Comparison of ENCODE assay signal across 8 cellular contexts in the genomic region with DNA sequence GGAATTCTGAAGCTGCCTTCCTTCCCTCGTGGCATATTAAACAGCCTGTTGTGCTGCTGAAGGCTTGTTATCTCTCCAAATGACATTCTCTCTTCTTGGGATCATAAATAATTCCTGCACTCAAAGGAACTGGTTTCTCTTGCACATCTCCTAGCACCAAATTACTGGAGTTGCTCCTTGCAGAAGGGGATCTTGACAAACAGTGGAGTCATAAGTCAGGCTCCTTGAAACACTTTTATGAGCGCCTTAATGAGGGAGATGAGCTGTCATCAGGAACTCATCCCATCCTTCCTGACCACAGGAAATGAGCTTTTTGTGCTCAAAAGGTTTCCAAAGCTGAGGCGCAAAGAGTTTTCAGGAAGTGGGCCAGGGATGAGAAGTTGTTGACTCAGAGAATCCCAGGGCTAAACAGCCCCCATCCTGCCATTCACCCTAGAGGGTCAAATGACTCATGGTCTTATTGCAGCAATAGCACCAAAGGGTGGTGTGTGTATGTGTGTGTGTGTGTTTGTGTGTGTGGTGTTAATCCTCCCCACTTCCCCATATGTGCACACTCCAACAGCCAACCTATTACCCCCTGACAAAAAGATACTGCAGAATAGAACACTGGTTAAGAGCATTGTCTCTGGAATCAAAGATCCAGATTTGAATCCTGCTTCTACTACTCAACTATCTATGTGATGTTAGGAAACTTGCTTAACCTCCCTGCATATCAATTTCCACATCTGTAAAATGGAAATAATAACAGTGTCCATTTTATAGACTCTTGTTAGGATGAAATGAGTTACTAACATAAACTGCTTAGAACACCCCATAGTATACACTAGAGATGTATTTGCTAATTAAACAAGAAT. TPM values are rescaled to one million over a fixed set of nuclear protein-coding genes. Genes with fewer than 3 reads are reported as not detected.
DNase-seq lines count a peak whose midpoint lies in the region; ATAC-seq and TF ChIP-seq lines count a peak whose summit lies in the region.

No MANE protein-coding gene starts in this region.

- no peak for ATAC-seq in GM19397 (IDR thresholded peaks at IDR 0.05; ENCODE audit: unreplicated experiment)

- H3K9me3 ChIP-seq in SK-N-SH = no peaks in the 10 kb centered on the region
- no peaks in the 10 kb centered on the region for H3K9me3 ChIP-seq in spleen

- no peak for TF ChIP-seq POLR2A in spleen (IDR thresholded peaks at IDR 0.05)

- TF ChIP-seq CTCF in HFF-Myc (IDR thresholded peaks at IDR 0.05; ENCODE audit: low read depth, low read length, missing control alignments) (no peak), SK-N-SH (IDR thresholded peaks at IDR 0.05) (no peak), spleen (IDR thresholded peaks at IDR 0.05 in 8 of 11, conservative IDR thresholded peaks at IDR 0.05 in 3 of 11) (no peak)

- H3K4me1 ChIP-seq in SK-N-SH (ENCODE audit: control insufficient read depth in 1 of 2, insufficient read depth in 2 of 2, low read depth in 1 of 2, low read length in 1 of 2) (peaks cover 20 to 47% of the 10 kb centered on the region in 2 experiments), spleen (peaks cover 7 to 53% (median 43%) of the 10 kb centered on the region in 6 donors)

- POLR2A ChIA-PET in SK-N-SH (lab: Yijun Ruan, JAX) = no interaction called here

- H3K27me3 ChIP-seq in SK-N-SH (ENCODE audit: insufficient read depth) (no peaks in the 10 kb centered on the region), spleen (replicated peaks in 1 of 7) (peaks cover 0 to 23% (median 0%) of the 10 kb centered on the region in 7 donors)

- H3K9me2 ChIP-seq in SK-N-SH = no peaks in the 10 kb centered on the region

- H3K4me2 ChIP-seq in SK-N-SH = peak overlapping the region; percentile 65

- WGBS in SK-N-SH (ENCODE audit: low lambda C conversion rate) = 7% methylated on average over 3 of the region's 3 CpGs
- 28 to 52% (median 39%) methylated on average over 3 of the region's 3 CpGs for WGBS in spleen, 5 donors

- H3K4me3 ChIP-seq in HFF-Myc (replicated peaks; ENCODE audit: low read depth, low read length) (no peak overlapping the region), SK-N-SH (ENCODE audit: low read depth in 2 of 2, low read length in 1 of 2) (0 out of 4 replicates have a peak overlapping the region, but pooled peaks of 1 of the 2 experiments have one; percentile 6), spleen (no peak overlapping the region)

- no peak overlapping the region for H2AFZ ChIP-seq in SK-N-SH (ENCODE audit: low read depth)

- H4K20me1 ChIP-seq in SK-N-SH (ENCODE audit: insufficient read depth) = no peaks in the 10 kb centered on the region

- TF ChIP-seq EP300 in SK-N-SH (IDR thresholded peaks at IDR 0.05; ENCODE audit: borderline replicate concordance in 1 of 2, low read depth in 1 of 2, low read length in 1 of 2) = peak; percentile 64 to 95

- peak overlapping the region; percentile 76 to 97 for H3K27ac ChIP-seq in SK-N-SH (ENCODE audit: low read depth in 2 of 2, low read length in 1 of 2)
- peak overlapping the region in 6 of 8 donors; percentile 29 to 78 (median 62) for H3K27ac ChIP-seq in spleen

- DNase-seq in HFF-Myc (ENCODE audit: extremely low read depth, low read depth) = peak; percentile 100
- no peak for DNase-seq in SK-N-SH
- DNase-seq in glomerular visceral epithelial cell (ENCODE audit: extremely low spot score) = peak; percentile 97
- no peak for DNase-seq in spleen
- no peak for DNase-seq in putamen (ENCODE audit: low spot score)
- no peak for DNase-seq in activated effector memory CD4-positive, alpha-beta T cell treated with Interleukin-2 at 50 U/mL for 16 hours
- DNase-seq in NCI-H1105 treated with DMSO at 0.1 percent for 48 hours (lab: John Stamatoyannopoulos, UW) = no peak

- peaks cover 7% of the 10 kb centered on the region; the same call in 1 of the 2 replicates for H3K79me2 ChIP-seq in SK-N-SH (ENCODE audit: insufficient read depth)

- H3K36me3 ChIP-seq in SK-N-SH (replicated peaks in 1 of 2; ENCODE audit: control insufficient read depth in 1 of 2, insufficient read depth in 2 of 2, low read length in 1 of 2) = no peaks in the 10 kb centered on the region
- no peaks in the 10 kb centered on the region for H3K36me3 ChIP-seq in spleen

- TF ChIP-seq RAD21 in SK-N-SH (IDR thresholded peaks at IDR 0.05; ENCODE audit: low read length) = no peak

- H3F3A ChIP-seq in SK-N-SH (replicated peaks; ENCODE audit: insufficient read depth) = peaks cover 37% of the 10 kb centered on the region

- peak overlapping the region; percentile 52; the same call in 1 of the 2 replicates for H3K9ac ChIP-seq in SK-N-SH

- intact Hi-C loops in spleen (cut with DNase I; ENCODE audit: low total_unique reads) = no loop called here

- CTCF ChIA-PET in SK-N-SH (lab: Yijun Ruan, JAX) = interaction anchor here (1.1 to 1.2 kb wide), 2 partner anchors 36 to 67 kb away, joined by 3 to 4 read pairs; no protein-coding TSS in a partner anchor

TF ChIP-seq in SK-N-SH, 30 proteins besides CTCF, POLR2A, EP300 and RAD21 (continues in another document):
- TF ChIP-seq, protein P1, sequence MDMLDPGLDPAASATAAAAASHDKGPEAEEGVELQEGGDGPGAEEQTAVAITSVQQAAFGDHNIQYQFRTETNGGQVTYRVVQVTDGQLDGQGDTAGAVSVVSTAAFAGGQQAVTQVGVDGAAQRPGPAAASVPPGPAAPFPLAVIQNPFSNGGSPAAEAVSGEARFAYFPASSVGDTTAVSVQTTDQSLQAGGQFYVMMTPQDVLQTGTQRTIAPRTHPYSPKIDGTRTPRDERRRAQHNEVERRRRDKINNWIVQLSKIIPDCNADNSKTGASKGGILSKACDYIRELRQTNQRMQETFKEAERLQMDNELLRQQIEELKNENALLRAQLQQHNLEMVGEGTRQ (IDR thresholded peaks at IDR 0.05; ENCODE audit: borderline replicate concordance, low read depth, low read length) = no peak
- TF ChIP-seq GATA2 (CRISPR knock-in tag; IDR thresholded peaks at IDR 0.05) (no peak), JUND (IDR thresholded peaks at IDR 0.05) (peak; percentile 98), SIN3A (IDR thresholded peaks at IDR 0.05; ENCODE audit: borderline replicate concordance, low read depth, low read length) (peak; percentile 82; the same call in 1 of the 2 replicates), TAF1 (IDR thresholded peaks at IDR 0.05; ENCODE audit: borderline replicate concordance, low read depth, low read length) (no peak), CHD2 (IDR thresholded peaks at IDR 0.05; ENCODE audit: low read length, partially characterized antibody) (no peak), YY1 (IDR thresholded peaks at IDR 0.05; ENCODE audit: low read depth) (no peak), EZH2phosphoT487 (IDR thresholded peaks at IDR 0.05; ENCODE audit: borderline replicate concordance, low read depth) (no peak), MEF2A (IDR thresholded peaks at IDR 0.05; ENCODE audit: borderline replicate concordance, low read depth) (peak; percentile 78; the same call in 1 of the 2 replicates), POLR2AphosphoS5 (IDR thresholded peaks at IDR 0.05; ENCODE audit: low read depth, low read length) (peak; percentile 76; the same call in 1 of the 2 replicates)
- TF ChIP-seq, protein P2, sequence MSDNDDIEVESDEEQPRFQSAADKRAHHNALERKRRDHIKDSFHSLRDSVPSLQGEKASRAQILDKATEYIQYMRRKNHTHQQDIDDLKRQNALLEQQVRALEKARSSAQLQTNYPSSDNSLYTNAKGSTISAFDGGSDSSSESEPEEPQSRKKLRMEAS (IDR thresholded peaks at IDR 0.05; ENCODE audit: low read depth) = peak; percentile 67; the same call in 1 of the 2 replicates
- TF ChIP-seq, protein P3, sequence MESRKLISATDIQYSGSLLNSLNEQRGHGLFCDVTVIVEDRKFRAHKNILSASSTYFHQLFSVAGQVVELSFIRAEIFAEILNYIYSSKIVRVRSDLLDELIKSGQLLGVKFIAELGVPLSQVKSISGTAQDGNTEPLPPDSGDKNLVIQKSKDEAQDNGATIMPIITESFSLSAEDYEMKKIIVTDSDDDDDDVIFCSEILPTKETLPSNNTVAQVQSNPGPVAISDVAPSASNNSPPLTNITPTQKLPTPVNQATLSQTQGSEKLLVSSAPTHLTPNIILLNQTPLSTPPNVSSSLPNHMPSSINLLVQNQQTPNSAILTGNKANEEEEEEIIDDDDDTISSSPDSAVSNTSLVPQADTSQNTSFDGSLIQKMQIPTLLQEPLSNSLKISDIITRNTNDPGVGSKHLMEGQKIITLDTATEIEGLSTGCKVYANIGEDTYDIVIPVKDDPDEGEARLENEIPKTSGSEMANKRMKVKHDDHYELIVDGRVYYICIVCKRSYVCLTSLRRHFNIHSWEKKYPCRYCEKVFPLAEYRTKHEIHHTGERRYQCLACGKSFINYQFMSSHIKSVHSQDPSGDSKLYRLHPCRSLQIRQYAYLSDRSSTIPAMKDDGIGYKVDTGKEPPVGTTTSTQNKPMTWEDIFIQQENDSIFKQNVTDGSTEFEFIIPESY (IDR thresholded peaks at IDR 0.05; ENCODE audit: borderline replicate concordance, low read depth) = peak; percentile 87
- TF ChIP-seq, protein P4, sequence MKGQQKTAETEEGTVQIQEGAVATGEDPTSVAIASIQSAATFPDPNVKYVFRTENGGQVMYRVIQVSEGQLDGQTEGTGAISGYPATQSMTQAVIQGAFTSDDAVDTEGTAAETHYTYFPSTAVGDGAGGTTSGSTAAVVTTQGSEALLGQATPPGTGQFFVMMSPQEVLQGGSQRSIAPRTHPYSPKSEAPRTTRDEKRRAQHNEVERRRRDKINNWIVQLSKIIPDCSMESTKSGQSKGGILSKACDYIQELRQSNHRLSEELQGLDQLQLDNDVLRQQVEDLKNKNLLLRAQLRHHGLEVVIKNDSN (IDR thresholded peaks at IDR 0.05; ENCODE audit: borderline replicate concordance, low read depth) = no peak

RNA-seq across cellular contexts. Expression of a gene that starts 2.8 kb away (rescaled TPM):
- 69.5 and 98.7 TPM in 2 replicates for polyA plus RNA-seq in SK-N-SH (2012; rRNA removed)
- polyA plus RNA-seq in SK-N-SH (2012; cell fraction: cytosol; rRNA removed) = 70.8 and 111 TPM in 2 replicates
- 124 and 128 TPM in 2 replicates for polyA plus RNA-seq in SK-N-SH (2012; cell fraction: nucleus; rRNA removed)
- total RNA-seq in spleen = 100 to 1,000 TPM; 105 to 272 (median 148) TPM
- polyA plus RNA-seq in spleen = 100 to 1,000 TPM in 1 of 3 donors, 10 to 100 TPM in 2; 51.1 to 101 (median 53.3) TPM

RNA-seq across cellular contexts. Expression of a gene that starts 38.7 kb away (rescaled TPM):
- polyA plus RNA-seq in SK-N-SH (2012; rRNA removed) (2.1 TPM in 2 replicates), spleen (under 1 TPM; 0.28 to 0.64 (median 0.35) TPM)
- 1.4 TPM in 2 replicates for polyA plus RNA-seq in SK-N-SH (2012; cell fraction: cytosol; rRNA removed)
- polyA plus RNA-seq in SK-N-SH (2012; cell fraction: nucleus; rRNA removed) = 3.6 and 5.4 TPM in 2 replicates
- 1 to 10 TPM; 3.4 to 6.2 (median 4.5) TPM for total RNA-seq in spleen

Comparison
In these comparisons a context has a peak if more than half of its experiments do, and no peak if none do; other contexts are left out.
1. DNase-seq: peak in HFF-Myc (single experiment) and glomerular visceral epithelial cell (single experiment); none in SK-N-SH (single experiment), spleen (single experiment), putamen (single experiment), activated effector memory CD4-positive, alpha-beta T cell treated with Interleukin-2 at 50 U/mL for 16 hours (single experiment) and NCI-H1105 treated with DMSO at 0.1 percent for 48 hours (single experiment).